In genomic region chr1:226676381-226676780, GRCh38 we compare ENCODE assay signal across 8 cellular contexts.
DNase-seq lines count a peak whose midpoint lies in the region; ATAC-seq and TF ChIP-seq lines count a peak whose summit lies in the region.

No MANE protein-coding gene starts in this region.

- no TSS peak for BruUV-seq in OCI-LY7 (replicated peaks; lab: Mats Ljungman, UMichigan)

- peak overlapping the region in 1 of 2 donors; percentile 4 for H3K9ac ChIP-seq in duodenal mucosa (ENCODE audit: low read depth in 1 of 2, low read length in 2 of 2)

- TF ChIP-seq CTCF in GM12865 (IDR thresholded peaks at IDR 0.05; ENCODE audit: insufficient read depth, low read depth, low read length, missing control alignments), result no peak
- TF ChIP-seq CTCF in OCI-LY7 (conservative IDR thresholded peaks at IDR 0.05; ENCODE audit: low read length), result no peak
- TF ChIP-seq CTCF in gastrocnemius medialis (IDR thresholded peaks at IDR 0.05 in 4 of 5, conservative IDR thresholded peaks at IDR 0.05 in 1 of 5), result no peak
- TF ChIP-seq CTCF in omental fat pad (IDR thresholded peaks at IDR 0.05), result no peak

- TF ChIP-seq POLR2A in gastrocnemius medialis (IDR thresholded peaks at IDR 0.05), result no peak

- H3K27ac ChIP-seq in OCI-LY7 (ENCODE audit: low read depth, low read length, poor library complexity, severe bottlenecking), result peak overlapping the region; percentile 98
- peak overlapping the region; percentile 62 for H3K27ac ChIP-seq in duodenal mucosa (ENCODE audit: low read depth, low read length)
- H3K27ac ChIP-seq in gastrocnemius medialis, result peak overlapping the region; percentile 89 to 96 (median 94)

- peaks cover 90% of the 10 kb centered on the region for H3K79me2 ChIP-seq in OCI-LY7 (ENCODE audit: insufficient read depth, low read depth, low read length)

- H3K4me3 ChIP-seq in GM12865 (ENCODE audit: low read depth, low read length) (no peak overlapping the region), OCI-LY7 (ENCODE audit: low read depth, low read length, poor library complexity, severe bottlenecking) (peak overlapping the region; percentile 66), duodenal mucosa (ENCODE audit: low read depth in 1 of 2, low read length in 2 of 2) (peak overlapping the region in 1 of 2 donors; percentile 29), gastrocnemius medialis (no peak overlapping the region)

- ATAC-seq in gastrocnemius medialis, result no peak
- ATAC-seq in omental fat pad (ENCODE audit: low FRiP score), result no peak
- no peak for ATAC-seq in HG03565 (IDR thresholded peaks at IDR 0.05; ENCODE audit: unreplicated experiment)
- no peak for ATAC-seq in GM21786 (IDR thresholded peaks at IDR 0.05; ENCODE audit: unreplicated experiment)

- CTCF ChIA-PET in OCI-LY7 (lab: Charles Lee; ENCODE audit: unreplicated experiment), result interaction anchor here (1.0 kb wide), 1 partner anchor 11 kb away, joined by 3 read pairs; no protein-coding TSS in a partner anchor

- H3K4me2 ChIP-seq in OCI-LY7 (ENCODE audit: low read length), result peak overlapping the region; percentile 98

- no peaks in the 10 kb centered on the region for H3K9me3 ChIP-seq in OCI-LY7 (ENCODE audit: low read length)
- H3K9me3 ChIP-seq in duodenal mucosa (ENCODE audit: control insufficient read depth in 1 of 2, low read length in 2 of 2), result no peaks in the 10 kb centered on the region
- no peaks in the 10 kb centered on the region for H3K9me3 ChIP-seq in gastrocnemius medialis

- no peaks in the 10 kb centered on the region for H3K9me2 ChIP-seq in OCI-LY7 (ENCODE audit: insufficient read depth, low read length)

- no peaks in the 10 kb centered on the region for H4K20me1 ChIP-seq in OCI-LY7 (ENCODE audit: insufficient read depth, low read length)

- DNase-seq in GM12865 (ENCODE audit: low read depth) (peak; percentile 40), OCI-LY7 (ENCODE audit: low spot score) (peak; percentile 64), gastrocnemius medialis (no peak), omental fat pad (ENCODE audit: low spot score) (no peak), KBM-7 (no peak)

- intact Hi-C loops in OCI-LY7 (cut with micrococcal nuclease; ENCODE audit: unreplicated experiment), result no loop called here
- intact Hi-C loops in gastrocnemius medialis (cut with DNase I; ENCODE audit: low total_unique reads), result loop anchor here (2.0 kb wide), 1 partner anchor 26 kb away; no protein-coding TSS in a partner anchor

- peaks cover 98% of the 10 kb centered on the region for H3K4me1 ChIP-seq in OCI-LY7 (ENCODE audit: insufficient read depth, low read length, poor library complexity, severe bottlenecking)
- peaks cover 64 to 76% of the 10 kb centered on the region in 2 donors for H3K4me1 ChIP-seq in duodenal mucosa (ENCODE audit: control insufficient read depth in 1 of 2, insufficient read depth in 2 of 2, low read length in 2 of 2)
- H3K4me1 ChIP-seq in gastrocnemius medialis, result peaks cover 56 to 78% of the 10 kb centered on the region in 2 donors

- in situ Hi-C loops in gastrocnemius medialis (cut with MboI; ENCODE audit: low sequenced_read_pairs in 4 of 4), result no loop called here
- in situ Hi-C loops in KBM-7 (cut with MboI; ENCODE audit: low pct_unique_long_range_greater_than_20kb, low sequenced_read_pairs), result no loop called here

- no peak overlapping the region for H2AFZ ChIP-seq in OCI-LY7 (ENCODE audit: low read length)

- H3K27me3 ChIP-seq in duodenal mucosa (ENCODE audit: control insufficient read depth in 1 of 2, insufficient read depth in 2 of 2, low read length in 2 of 2), result no peaks in the 10 kb centered on the region
- no peaks in the 10 kb centered on the region for H3K27me3 ChIP-seq in gastrocnemius medialis

- POLR2A ChIA-PET in OCI-LY7 (lab: Charles Lee), result interaction anchor here (0.6 to 10.9 kb wide), 9 partner anchors 8 to 63 kb away, joined by 3 to 125 read pairs (median 3); no protein-coding TSS in a partner anchor

- H3K36me3 ChIP-seq in OCI-LY7 (ENCODE audit: insufficient read depth, low read length) (peaks cover 20% of the 10 kb centered on the region), duodenal mucosa (ENCODE audit: control insufficient read depth in 1 of 2, insufficient read depth in 2 of 2, low read length in 2 of 2) (no peaks in the 10 kb centered on the region), gastrocnemius medialis (no peaks in the 10 kb centered on the region)

Comparison
In these comparisons a context has a peak if more than half of its experiments do, and no peak if none do; other contexts are left out.
1. DNase-seq: peak in GM12865 (single experiment) and OCI-LY7 (single experiment); none in gastrocnemius medialis (0 of 2), omental fat pad (single experiment) and KBM-7 (single experiment).
2. Peak in every context shown above with its lines, with median percentiles within 50 percentile points of each other: H3K27ac ChIP-seq.